ENCODE assay signal across 3 cellular contexts in the genomic region with DNA sequence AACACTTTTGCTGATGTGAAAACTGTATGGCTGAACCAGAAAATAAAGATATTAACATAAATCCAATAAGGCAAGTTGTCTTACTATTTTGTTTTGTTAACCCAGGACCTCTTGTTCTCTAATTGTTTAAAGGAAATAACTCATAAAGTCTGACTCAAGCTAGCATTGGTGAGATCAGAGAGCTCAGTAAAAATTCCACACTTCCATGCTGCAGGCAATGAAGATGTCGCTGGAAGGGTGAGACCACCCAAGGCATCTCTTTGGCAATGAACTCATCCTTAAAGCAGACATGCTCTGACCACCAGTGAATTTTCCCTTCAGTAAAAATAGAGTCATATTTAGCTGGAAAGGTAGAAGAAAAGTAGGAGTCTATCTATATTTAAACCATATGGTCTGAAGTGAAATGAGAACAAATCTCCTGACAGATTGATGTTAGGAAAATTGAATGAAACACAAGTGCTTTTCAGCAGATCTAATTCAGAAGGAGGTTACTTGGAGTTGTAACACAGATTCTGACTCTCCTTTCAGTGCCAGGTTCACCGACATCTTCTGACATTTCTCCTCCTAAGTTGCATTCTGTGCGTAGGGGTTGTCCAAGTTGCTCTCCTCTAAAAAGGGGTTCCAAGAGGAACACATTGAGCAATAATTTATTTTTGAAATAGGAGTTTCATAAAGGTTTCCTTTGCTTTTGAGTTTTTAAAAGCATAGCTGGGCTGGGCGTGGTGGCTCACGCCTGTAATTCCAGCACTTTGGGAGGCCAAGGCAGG.
TF ChIP-seq lines count a peak whose summit lies in the region.

No MANE protein-coding gene starts in this region.

TF ChIP-seq in SK-N-SH, 30 proteins besides CTCF, POLR2A, EP300 and RAD21:
- TF ChIP-seq TEAD4 (IDR thresholded peaks at IDR 0.05; ENCODE audit: borderline replicate concordance, insufficient read depth) (no peak), SIN3A (IDR thresholded peaks at IDR 0.05; ENCODE audit: borderline replicate concordance, low read depth, low read length) (no peak), NFIC (IDR thresholded peaks at IDR 0.05; ENCODE audit: borderline replicate concordance) (no peak), NRF1 (IDR thresholded peaks at IDR 0.05; ENCODE audit: low read depth, low read length) (no peak), RXRA (IDR thresholded peaks at IDR 0.05; ENCODE audit: borderline replicate concordance, low read depth) (no peak), FOXM1 (IDR thresholded peaks at IDR 0.05; ENCODE audit: low read depth) (no peak), EZH2phosphoT487 (IDR thresholded peaks at IDR 0.05; ENCODE audit: borderline replicate concordance, low read depth) (no peak), PBX3 (IDR thresholded peaks at IDR 0.05) (no peak)

TF ChIP-seq in SK-N-SH treated with all-trans-retinoic acid at 6 μM for 48 hours, 23 proteins besides CTCF, POLR2A, EP300 and RAD21:
- TF ChIP-seq ISL1 (CRISPR knock-in tag; IDR thresholded peaks at IDR 0.05) (no peak), TOX (CRISPR knock-in tag; IDR thresholded peaks at IDR 0.05; ENCODE audit: borderline replicate concordance) (no peak), ZNF70 (CRISPR knock-in tag; IDR thresholded peaks at IDR 0.05) (no peak), TCF4 (CRISPR knock-in tag; IDR thresholded peaks at IDR 0.05; ENCODE audit: borderline replicate concordance) (no peak), ESRRG (CRISPR knock-in tag; IDR thresholded peaks at IDR 0.05) (no peak), BACH2 (CRISPR knock-in tag; IDR thresholded peaks at IDR 0.05; ENCODE audit: borderline replicate concordance) (no peak), ZNF565 (CRISPR knock-in tag; conservative IDR thresholded peaks at IDR 0.05; ENCODE audit: low read depth) (no peak), CREB5 (CRISPR knock-in tag; IDR thresholded peaks at IDR 0.05; ENCODE audit: low read depth) (no peak)
- TF ChIP-seq, protein P1, sequence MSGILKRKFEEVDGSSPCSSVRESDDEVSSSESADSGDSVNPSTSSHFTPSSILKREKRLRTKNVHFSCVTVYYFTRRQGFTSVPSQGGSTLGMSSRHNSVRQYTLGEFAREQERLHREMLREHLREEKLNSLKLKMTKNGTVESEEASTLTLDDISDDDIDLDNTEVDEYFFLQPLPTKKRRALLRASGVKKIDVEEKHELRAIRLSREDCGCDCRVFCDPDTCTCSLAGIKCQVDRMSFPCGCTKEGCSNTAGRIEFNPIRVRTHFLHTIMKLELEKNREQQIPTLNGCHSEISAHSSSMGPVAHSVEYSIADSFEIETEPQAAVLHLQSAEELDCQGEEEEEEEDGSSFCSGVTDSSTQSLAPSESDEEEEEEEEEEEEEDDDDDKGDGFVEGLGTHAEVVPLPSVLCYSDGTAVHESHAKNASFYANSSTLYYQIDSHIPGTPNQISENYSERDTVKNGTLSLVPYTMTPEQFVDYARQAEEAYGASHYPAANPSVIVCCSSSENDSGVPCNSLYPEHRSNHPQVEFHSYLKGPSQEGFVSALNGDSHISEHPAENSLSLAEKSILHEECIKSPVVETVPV (CRISPR knock-in tag; IDR thresholded peaks at IDR 0.05), result no peak
- TF ChIP-seq, protein P2, sequence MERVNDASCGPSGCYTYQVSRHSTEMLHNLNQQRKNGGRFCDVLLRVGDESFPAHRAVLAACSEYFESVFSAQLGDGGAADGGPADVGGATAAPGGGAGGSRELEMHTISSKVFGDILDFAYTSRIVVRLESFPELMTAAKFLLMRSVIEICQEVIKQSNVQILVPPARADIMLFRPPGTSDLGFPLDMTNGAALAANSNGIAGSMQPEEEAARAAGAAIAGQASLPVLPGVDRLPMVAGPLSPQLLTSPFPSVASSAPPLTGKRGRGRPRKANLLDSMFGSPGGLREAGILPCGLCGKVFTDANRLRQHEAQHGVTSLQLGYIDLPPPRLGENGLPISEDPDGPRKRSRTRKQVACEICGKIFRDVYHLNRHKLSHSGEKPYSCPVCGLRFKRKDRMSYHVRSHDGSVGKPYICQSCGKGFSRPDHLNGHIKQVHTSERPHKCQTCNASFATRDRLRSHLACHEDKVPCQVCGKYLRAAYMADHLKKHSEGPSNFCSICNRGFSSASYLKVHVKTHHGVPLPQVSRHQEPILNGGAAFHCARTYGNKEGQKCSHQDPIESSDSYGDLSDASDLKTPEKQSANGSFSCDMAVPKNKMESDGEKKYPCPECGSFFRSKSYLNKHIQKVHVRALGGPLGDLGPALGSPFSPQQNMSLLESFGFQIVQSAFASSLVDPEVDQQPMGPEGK (CRISPR knock-in tag; IDR thresholded peaks at IDR 0.05; ENCODE audit: borderline replicate concordance), result no peak

TF ChIP-seq in endothelial cell of umbilical vein, 7 proteins besides CTCF, POLR2A, EP300 and RAD21:
- TF ChIP-seq EZH2 (IDR thresholded peaks at IDR 0.05; ENCODE audit: borderline replicate concordance, low read depth, low read length, severe bottlenecking), result no peak
- TF ChIP-seq MAX (IDR thresholded peaks at IDR 0.05; ENCODE audit: insufficient read depth, insufficient read length), result no peak
- no peak for TF ChIP-seq GATA2 (IDR thresholded peaks at IDR 0.05; ENCODE audit: insufficient read depth, insufficient read length, low read depth, low read length)
- no peak for TF ChIP-seq POLR2AphosphoS5 (IDR thresholded peaks at IDR 0.05; ENCODE audit: insufficient read depth, low read depth, low read length)
TF ChIP-seq in endothelial cell of umbilical vein: peak in this region for 0.
